In the genomic region with DNA sequence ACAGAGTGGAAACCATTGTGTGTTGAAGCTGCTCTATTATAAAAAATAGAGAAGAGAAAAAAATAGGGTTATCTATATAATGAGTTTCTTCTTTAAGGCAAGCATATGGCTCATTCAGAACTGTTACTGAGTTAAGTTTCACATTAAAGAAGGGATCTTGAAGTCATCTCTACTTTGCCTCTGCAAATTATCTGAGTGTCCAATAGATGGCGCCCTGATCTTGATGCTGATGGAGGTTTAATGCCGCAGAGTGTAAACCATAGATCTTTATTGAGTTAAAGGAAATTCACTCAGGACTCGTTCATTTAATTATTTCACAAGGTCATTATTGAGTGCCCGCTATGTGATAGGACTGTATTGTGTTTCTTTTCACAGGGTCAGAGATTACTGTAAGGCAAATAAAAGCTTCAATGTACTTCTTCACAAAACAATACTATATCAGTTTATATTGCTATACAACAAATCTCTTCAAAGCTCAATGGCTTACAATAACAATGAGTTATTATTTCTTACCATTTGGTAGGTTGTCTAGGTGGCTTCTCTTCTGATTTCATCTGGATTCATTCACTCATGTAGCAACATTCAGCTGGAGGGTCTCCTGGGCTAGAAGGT, we compare ENCODE assay signal across 8 cellular contexts.
DNase-seq lines count a peak whose midpoint lies in the region; ATAC-seq and TF ChIP-seq lines count a peak whose summit lies in the region.

No MANE protein-coding gene starts in this region.

- TF ChIP-seq CTCF in GM10248 (IDR thresholded peaks at IDR 0.05; ENCODE audit: control extremely low read depth, extremely low read depth, low read depth, missing control alignments) (peak; percentile 58), SK-N-SH (IDR thresholded peaks at IDR 0.05) (peak; percentile 84), testis (IDR thresholded peaks at IDR 0.05) (peak in 2 of 3 experiments; percentile 47 to 63)

- no peak overlapping the region; a peak in 1 of 4 replicates for H3K4me3 ChIP-seq in SK-N-SH (ENCODE audit: low read depth in 2 of 2, low read length in 1 of 2)
- H3K4me3 ChIP-seq in testis, result no peak overlapping the region

- TF ChIP-seq EP300 in SK-N-SH (IDR thresholded peaks at IDR 0.05; ENCODE audit: borderline replicate concordance in 1 of 2, low read depth in 1 of 2, low read length in 1 of 2), result no peak

- CTCF ChIA-PET in GM10248 (lab: Yijun Ruan, JAX), result interaction anchor here (1.1 to 1.9 kb wide), 10 partner anchors 10 to 130 kb away, joined by 4 to 20 read pairs (median 5); no protein-coding TSS in a partner anchor
- CTCF ChIA-PET in SK-N-SH (lab: Yijun Ruan, JAX), result interaction anchor here (0.6 to 2.5 kb wide), 39 partner anchors 8 to 1794 kb away, joined by 3 to 34 read pairs (median 4); no protein-coding TSS in a partner anchor

- WGBS in SK-N-SH (ENCODE audit: low lambda C conversion rate), result 21% methylated on average over 4 of the region's 4 CpGs
- WGBS in testis, 2 donors, result 23 to 25% methylated on average over 4 of the region's 4 CpGs

- no peak overlapping the region for H3K9ac ChIP-seq in SK-N-SH

- H3F3A ChIP-seq in SK-N-SH (replicated peaks; ENCODE audit: insufficient read depth), result no peaks in the 10 kb centered on the region

- POLR2A ChIA-PET in GM10248 (lab: Yijun Ruan, JAX) (no interaction called here), SK-N-SH (lab: Yijun Ruan, JAX) (no interaction called here)

- no peaks in the 10 kb centered on the region for H3K4me1 ChIP-seq in SK-N-SH (ENCODE audit: control insufficient read depth in 1 of 2, insufficient read depth in 2 of 2, low read depth in 1 of 2, low read length in 1 of 2)
- no peaks in the 10 kb centered on the region for H3K4me1 ChIP-seq in testis

- no peaks in the 10 kb centered on the region for H3K27me3 ChIP-seq in SK-N-SH (ENCODE audit: insufficient read depth)
- no peaks in the 10 kb centered on the region for H3K27me3 ChIP-seq in testis

- no peak for TF ChIP-seq POLR2A in testis (IDR thresholded peaks at IDR 0.05)

- no peak overlapping the region for H2AFZ ChIP-seq in SK-N-SH (ENCODE audit: low read depth)

- H3K9me2 ChIP-seq in SK-N-SH, result no peaks in the 10 kb centered on the region

- no peaks in the 10 kb centered on the region for H3K79me2 ChIP-seq in SK-N-SH (ENCODE audit: insufficient read depth)

- ATAC-seq in HG03521 (IDR thresholded peaks at IDR 0.05; ENCODE audit: unreplicated experiment) (peak; percentile 69), GM21381 (IDR thresholded peaks at IDR 0.05; ENCODE audit: unreplicated experiment) (no peak), GM21528 (IDR thresholded peaks at IDR 0.05; ENCODE audit: low FRiP score, unreplicated experiment) (no peak)

- no peak overlapping the region for H3K27ac ChIP-seq in SK-N-SH (ENCODE audit: low read depth in 2 of 2, low read length in 1 of 2)
- no peak overlapping the region for H3K27ac ChIP-seq in testis

- no peaks in the 10 kb centered on the region for H3K36me3 ChIP-seq in SK-N-SH (replicated peaks in 1 of 2; ENCODE audit: control insufficient read depth in 1 of 2, insufficient read depth in 2 of 2, low read length in 1 of 2)
- H3K36me3 ChIP-seq in testis (ENCODE audit: low read depth, missing control alignments), result no peaks in the 10 kb centered on the region

- H3K9me3 ChIP-seq in SK-N-SH (no peaks in the 10 kb centered on the region), testis (no peaks in the 10 kb centered on the region)

- peak; percentile 74 for TF ChIP-seq RAD21 in SK-N-SH (IDR thresholded peaks at IDR 0.05; ENCODE audit: low read length)

- H4K20me1 ChIP-seq in SK-N-SH (ENCODE audit: insufficient read depth), result no peaks in the 10 kb centered on the region

- no peak overlapping the region for H3K4me2 ChIP-seq in SK-N-SH

- DNase-seq in A172 (ENCODE audit: low spot score) (peak; percentile 63), GM10248 (ENCODE audit: extremely low spot score) (peak; percentile 23), SK-N-SH (peak; percentile 31), globus pallidus (ENCODE audit: low spot score) (peak; percentile 26), testis (peak; percentile 62)

- intact Hi-C loops in testis (cut with DNase I; ENCODE audit: low total_unique reads), result no loop called here

TF ChIP-seq in SK-N-SH, 30 proteins besides CTCF, POLR2A, EP300 and RAD21:
- TF ChIP-seq, protein P1, sequence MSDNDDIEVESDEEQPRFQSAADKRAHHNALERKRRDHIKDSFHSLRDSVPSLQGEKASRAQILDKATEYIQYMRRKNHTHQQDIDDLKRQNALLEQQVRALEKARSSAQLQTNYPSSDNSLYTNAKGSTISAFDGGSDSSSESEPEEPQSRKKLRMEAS (IDR thresholded peaks at IDR 0.05; ENCODE audit: low read depth), result no peak
- TF ChIP-seq GABPA (IDR thresholded peaks at IDR 0.05; ENCODE audit: low read depth) (no peak), EZH2phosphoT487 (IDR thresholded peaks at IDR 0.05; ENCODE audit: borderline replicate concordance, low read depth) (no peak), YY1 (IDR thresholded peaks at IDR 0.05; ENCODE audit: low read depth) (no peak), SMC3 (IDR thresholded peaks at IDR 0.05; ENCODE audit: low read depth, low read length) (peak; percentile 44), MXI1 (IDR thresholded peaks at IDR 0.05; ENCODE audit: low read depth, low read length) (no peak), FOSL2 (IDR thresholded peaks at IDR 0.05; ENCODE audit: borderline replicate concordance, low read depth) (no peak)
- TF ChIP-seq, protein P2, sequence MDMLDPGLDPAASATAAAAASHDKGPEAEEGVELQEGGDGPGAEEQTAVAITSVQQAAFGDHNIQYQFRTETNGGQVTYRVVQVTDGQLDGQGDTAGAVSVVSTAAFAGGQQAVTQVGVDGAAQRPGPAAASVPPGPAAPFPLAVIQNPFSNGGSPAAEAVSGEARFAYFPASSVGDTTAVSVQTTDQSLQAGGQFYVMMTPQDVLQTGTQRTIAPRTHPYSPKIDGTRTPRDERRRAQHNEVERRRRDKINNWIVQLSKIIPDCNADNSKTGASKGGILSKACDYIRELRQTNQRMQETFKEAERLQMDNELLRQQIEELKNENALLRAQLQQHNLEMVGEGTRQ (IDR thresholded peaks at IDR 0.05; ENCODE audit: borderline replicate concordance, low read depth, low read length), result no peak
- TF ChIP-seq, protein P3, sequence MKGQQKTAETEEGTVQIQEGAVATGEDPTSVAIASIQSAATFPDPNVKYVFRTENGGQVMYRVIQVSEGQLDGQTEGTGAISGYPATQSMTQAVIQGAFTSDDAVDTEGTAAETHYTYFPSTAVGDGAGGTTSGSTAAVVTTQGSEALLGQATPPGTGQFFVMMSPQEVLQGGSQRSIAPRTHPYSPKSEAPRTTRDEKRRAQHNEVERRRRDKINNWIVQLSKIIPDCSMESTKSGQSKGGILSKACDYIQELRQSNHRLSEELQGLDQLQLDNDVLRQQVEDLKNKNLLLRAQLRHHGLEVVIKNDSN (IDR thresholded peaks at IDR 0.05; ENCODE audit: borderline replicate concordance, low read depth), result no peak
